In the genomic region with DNA sequence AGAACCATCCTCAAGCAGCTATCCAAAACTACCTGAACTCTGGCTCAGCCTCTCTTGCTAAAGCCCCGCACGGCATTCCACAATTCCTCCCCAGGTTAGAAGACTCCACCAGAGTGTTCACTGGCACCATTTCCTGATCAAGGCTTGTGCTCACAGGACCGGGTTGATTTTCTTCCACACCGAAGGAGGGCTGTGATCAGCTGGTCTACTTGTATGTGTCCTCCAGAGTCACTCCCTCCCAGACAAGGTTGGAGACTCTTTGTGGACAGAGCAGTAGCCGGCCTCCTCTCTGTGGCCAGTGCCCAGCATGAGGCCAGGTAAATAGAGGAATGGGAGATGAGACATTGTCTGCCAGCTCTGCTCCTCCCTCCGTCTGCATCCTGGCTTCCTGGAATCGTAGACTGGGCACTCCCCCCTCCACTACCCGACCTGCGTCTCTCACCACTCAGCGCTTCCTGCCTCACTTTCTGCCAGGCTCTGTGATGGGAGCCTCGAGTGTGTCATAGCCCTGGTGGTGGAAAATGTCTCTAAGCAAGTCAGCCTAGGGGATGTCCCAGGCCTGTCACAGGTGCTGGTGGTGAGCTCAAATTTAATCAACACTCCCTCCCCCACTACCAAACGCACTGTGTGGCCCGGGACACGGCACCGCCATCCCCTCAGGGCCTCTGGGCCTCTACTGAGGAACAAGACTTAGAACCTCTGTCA, we compare ENCODE assay signal across 2 cellular contexts.
TF ChIP-seq lines count a peak whose summit lies in the region.

No MANE protein-coding gene starts in this region.

TF ChIP-seq in IMR-90, 13 proteins besides CTCF, POLR2A, EP300 and RAD21:
- TF ChIP-seq NFE2L2 (IDR thresholded peaks at IDR 0.05; ENCODE audit: low read depth, low read length) (no peak), CHD1 (IDR thresholded peaks at IDR 0.05; ENCODE audit: low read depth, low read length) (no peak), BHLHE40 (IDR thresholded peaks at IDR 0.05; ENCODE audit: low read depth, low read length) (no peak)
- TF ChIP-seq, protein P1, sequence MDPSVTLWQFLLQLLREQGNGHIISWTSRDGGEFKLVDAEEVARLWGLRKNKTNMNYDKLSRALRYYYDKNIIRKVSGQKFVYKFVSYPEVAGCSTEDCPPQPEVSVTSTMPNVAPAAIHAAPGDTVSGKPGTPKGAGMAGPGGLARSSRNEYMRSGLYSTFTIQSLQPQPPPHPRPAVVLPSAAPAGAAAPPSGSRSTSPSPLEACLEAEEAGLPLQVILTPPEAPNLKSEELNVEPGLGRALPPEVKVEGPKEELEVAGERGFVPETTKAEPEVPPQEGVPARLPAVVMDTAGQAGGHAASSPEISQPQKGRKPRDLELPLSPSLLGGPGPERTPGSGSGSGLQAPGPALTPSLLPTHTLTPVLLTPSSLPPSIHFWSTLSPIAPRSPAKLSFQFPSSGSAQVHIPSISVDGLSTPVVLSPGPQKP (IDR thresholded peaks at IDR 0.05; ENCODE audit: borderline replicate concordance, low read depth, low read length) = no peak
TF ChIP-seq in IMR-90: peak in this region for 0.

TF ChIP-seq in H1, 55 proteins besides CTCF, POLR2A, EP300 and RAD21:
- TF ChIP-seq CBX5 (IDR thresholded peaks at IDR 0.05; ENCODE audit: low read depth, low read length) = no peak
